Comparison of ENCODE assay signal across 8 cellular contexts in genomic region chr11:47269002-47269828, GRCh38. TPM values are rescaled to one million over a fixed set of nuclear protein-coding genes. Genes with fewer than 3 reads are reported as not detected.
DNase-seq lines count a peak whose midpoint lies in the region; ATAC-seq and TF ChIP-seq lines count a peak whose summit lies in the region.

No MANE protein-coding gene starts in this region.

- peak in 1 of 2 donors; percentile 2 for TF ChIP-seq POLR2A in tibial nerve (IDR thresholded peaks at IDR 0.05)

- H4K12ac ChIP-seq in trophoblast cell (ENCODE audit: low read depth, low read length), result peak overlapping the region; percentile 68

- peaks cover 67% of the 10 kb centered on the region for H3K4me1 Mint-ChIP-seq in activated naive CD8-positive, alpha-beta T cell treated with anti-CD3 and anti-CD28 coated beads, Interleukin-2, amount 50 U/mL, for 24 hours

- H3K27me3 ChIP-seq in cardiac muscle cell (no peaks in the 10 kb centered on the region), trophoblast cell (ENCODE audit: insufficient read depth, low read length) (no peaks in the 10 kb centered on the region), tibial nerve (no peaks in the 10 kb centered on the region)

- peak overlapping the region; percentile 83 for H3K27ac ChIP-seq in cardiac muscle cell
- peak overlapping the region; percentile 95 for H3K27ac ChIP-seq in trophoblast cell (ENCODE audit: low read depth, low read length)
- peak overlapping the region; percentile 88 to 97 (median 90) for H3K27ac ChIP-seq in tibial nerve

- H3K4me2 ChIP-seq in trophoblast cell (ENCODE audit: low read length), result peak overlapping the region; percentile 76

- peak; percentile 59 for ATAC-seq in HG02759 (IDR thresholded peaks at IDR 0.05; ENCODE audit: unreplicated experiment)
- ATAC-seq in activated naive CD8-positive, alpha-beta T cell treated with anti-CD3 and anti-CD28 coated beads, Interleukin-2, amount 50 U/mL, for 24 hours, result peak; percentile 55

- H3K27me3 Mint-ChIP-seq in activated naive CD8-positive, alpha-beta T cell treated with anti-CD3 and anti-CD28 coated beads, Interleukin-2, amount 50 U/mL, for 24 hours, result no peaks in the 10 kb centered on the region

- H4K8ac ChIP-seq in trophoblast cell (ENCODE audit: low read depth, low read length), result peak overlapping the region; percentile 97

- peak overlapping the region; percentile 86 for H3K4me3 Mint-ChIP-seq in activated naive CD8-positive, alpha-beta T cell treated with anti-CD3 and anti-CD28 coated beads, Interleukin-2, amount 50 U/mL, for 24 hours

- H3K4ac ChIP-seq in trophoblast cell (ENCODE audit: low read depth, low read length), result peak overlapping the region; percentile 87

- H2AK5ac ChIP-seq in trophoblast cell (ENCODE audit: low read length), result peak overlapping the region; percentile 6

- peak overlapping the region; percentile 82 for H2BK12ac ChIP-seq in trophoblast cell (ENCODE audit: low read length)

- H3K4me3 ChIP-seq in GM12864 (ENCODE audit: low read depth, low read length), result peak overlapping the region; percentile 64
- peak overlapping the region; percentile 55 for H3K4me3 ChIP-seq in cardiac muscle cell
- H3K4me3 ChIP-seq in trophoblast cell (ENCODE audit: low read depth, low read length), result peak overlapping the region; percentile 86
- peak overlapping the region; percentile 50 to 83 (median 64) for H3K4me3 ChIP-seq in tibial nerve

- TF ChIP-seq CTCF in GM12864 (IDR thresholded peaks at IDR 0.05; ENCODE audit: low read depth, low read length, missing control alignments), result no peak
- peak; percentile 17 for TF ChIP-seq CTCF in cardiac muscle cell (IDR thresholded peaks at IDR 0.05; ENCODE audit: low read depth, low read length)
- peak in 2 of 5 experiments; percentile 36 to 44 for TF ChIP-seq CTCF in tibial nerve (IDR thresholded peaks at IDR 0.05)

- H3K36me3 ChIP-seq in cardiac muscle cell, result no peaks in the 10 kb centered on the region
- no peaks in the 10 kb centered on the region for H3K36me3 ChIP-seq in trophoblast cell (ENCODE audit: control insufficient read depth in 1 of 2, insufficient read depth in 2 of 2, low read length in 2 of 2)
- H3K36me3 ChIP-seq in tibial nerve, result peaks cover 0 to 16% (median 0%) of the 10 kb centered on the region in 3 donors

- peak; percentile 65 for DNase-seq in GM12864 (ENCODE audit: low read depth)
- DNase-seq in NCI-H1105 treated with DMSO at 0.1 percent for 48 hours (lab: John Stamatoyannopoulos, UW), result peak; percentile 89
- DNase-seq in SW 1271 (lab: John Stamatoyannopoulos, UW), result peak; percentile 65 to 84
- peak; percentile 85 for DNase-seq in activated naive CD8-positive, alpha-beta T cell treated with anti-CD3 and anti-CD28 coated beads, Interleukin-2, amount 50 U/mL, for 24 hours
- DNase-seq in cardiac muscle cell (ENCODE audit: low read depth in 1 of 2, low spot score in 1 of 2), result peak; percentile 93 to 94
- peak; percentile 67 to 80 for DNase-seq in trophoblast cell
- DNase-seq in tibial nerve (ENCODE audit: low spot score in 2 of 2), result peak; percentile 77 to 80

- WGBS in trophoblast cell (ENCODE audit: extremely low coverage, insufficient coverage, insufficient read length), result no CpG with 5 or more reads among the region's 52 CpGs
- 0 to 1% methylated on average over 19 to 26 of the region's 52 CpGs for WGBS in tibial nerve, 2 donors

- peak overlapping the region; percentile 86 for H2AFZ ChIP-seq in trophoblast cell (ENCODE audit: insufficient read depth, low read length, poor library complexity)

- H3K36me3 Mint-ChIP-seq in activated naive CD8-positive, alpha-beta T cell treated with anti-CD3 and anti-CD28 coated beads, Interleukin-2, amount 50 U/mL, for 24 hours (ENCODE audit: low read depth), result peaks cover 9% of the 10 kb centered on the region

- peak overlapping the region; percentile 84 for H2BK120ac ChIP-seq in trophoblast cell (ENCODE audit: insufficient read depth, low read length, poor library complexity)

- H3K9me3 ChIP-seq in cardiac muscle cell (ENCODE audit: low read depth) (no peaks in the 10 kb centered on the region), trophoblast cell (ENCODE audit: insufficient read depth, low read depth, low read length) (no peaks in the 10 kb centered on the region), tibial nerve (no peaks in the 10 kb centered on the region)

- H3K9ac ChIP-seq in trophoblast cell (ENCODE audit: low read length), result peak overlapping the region; percentile 85

- peak in 1 of 2 donors; percentile 73 for TF ChIP-seq EP300 in tibial nerve (IDR thresholded peaks at IDR 0.05)

- no peak overlapping the region for H3K23ac ChIP-seq in trophoblast cell (ENCODE audit: low read length)

- peaks cover 34% of the 10 kb centered on the region for H3K4me1 ChIP-seq in cardiac muscle cell (ENCODE audit: low read depth)
- peaks cover 15 to 25% of the 10 kb centered on the region in 2 experiments for H3K4me1 ChIP-seq in trophoblast cell (ENCODE audit: control insufficient read depth in 1 of 2, insufficient read depth in 2 of 2, low read length in 2 of 2)
- H3K4me1 ChIP-seq in tibial nerve, result peaks cover 0 to 60% (median 23%) of the 10 kb centered on the region in 4 donors

- peak overlapping the region; percentile 85 for H3K14ac ChIP-seq in trophoblast cell (ENCODE audit: low read length)

- H3K79me2 ChIP-seq in trophoblast cell (ENCODE audit: control insufficient read depth, insufficient read depth, low read length, poor library complexity), result peaks cover 5% of the 10 kb centered on the region

- peak overlapping the region; percentile 94 for H4K91ac ChIP-seq in trophoblast cell (ENCODE audit: low read depth, low read length)

- H3K79me1 ChIP-seq in trophoblast cell (ENCODE audit: low read length), result peaks cover 19% of the 10 kb centered on the region

- no peaks in the 10 kb centered on the region for H3K9me3 Mint-ChIP-seq in activated naive CD8-positive, alpha-beta T cell treated with anti-CD3 and anti-CD28 coated beads, Interleukin-2, amount 50 U/mL, for 24 hours

- H3K18ac ChIP-seq in trophoblast cell (ENCODE audit: low read length), result peak overlapping the region; percentile 96

- peak overlapping the region; percentile 97 for H3K27ac Mint-ChIP-seq in activated naive CD8-positive, alpha-beta T cell treated with anti-CD3 and anti-CD28 coated beads, Interleukin-2, amount 50 U/mL, for 24 hours

- H2BK5ac ChIP-seq in trophoblast cell (ENCODE audit: low read depth, low read length, poor library complexity), result peak overlapping the region; percentile 99

RNA-seq across cellular contexts. Expression of gene MADD, which starts 0.7 kb away (rescaled TPM):
- total RNA-seq in cardiac muscle cell (62.5 and 103 TPM in 2 replicates), tibial nerve (10 to 100 TPM; 41.9 to 68.0 (median 52.2) TPM)
- 58.8 and 70.2 TPM in 2 replicates for polyA plus RNA-seq in cardiac muscle cell
- 16.4 and 17.0 TPM in 2 replicates for polyA plus RNA-seq in trophoblast cell (2013)

RNA-seq across cellular contexts. Expression of gene NR1H3, which starts 11.4 kb away (rescaled TPM):
- 21.4 and 31.6 TPM in 2 replicates for total RNA-seq in cardiac muscle cell
- polyA plus RNA-seq in cardiac muscle cell, result 16.2 and 30.6 TPM in 2 replicates
- 14.6 and 14.7 TPM in 2 replicates for polyA plus RNA-seq in trophoblast cell (2013)
- 100 to 1,000 TPM in 3 of 4 donors, 10 to 100 TPM in 1; 92.7 to 218 (median 124) TPM for total RNA-seq in tibial nerve

RNA-seq across cellular contexts. Expression of gene ACP2, which starts 20.6 kb away (rescaled TPM):
- total RNA-seq in cardiac muscle cell (87.7 and 94.0 TPM in 2 replicates), tibial nerve (10 to 100 TPM; 38.5 to 88.1 (median 58.8) TPM)
- polyA plus RNA-seq in cardiac muscle cell, result 67.1 and 67.5 TPM in 2 replicates
- polyA plus RNA-seq in trophoblast cell (2013), result 21.9 and 23.1 TPM in 2 replicates

RNA-seq across cellular contexts. Expression of gene DDB2, which starts 54.4 kb away (rescaled TPM):
- total RNA-seq in cardiac muscle cell (45.1 and 79.4 TPM in 2 replicates), tibial nerve (10 to 100 TPM; 43.8 to 82.8 (median 52.4) TPM)
- polyA plus RNA-seq in cardiac muscle cell, result 40.5 and 65.2 TPM in 2 replicates
- 32.8 and 33.7 TPM in 2 replicates for polyA plus RNA-seq in trophoblast cell (2013)

Comparison
In these comparisons a context has a peak if more than half of its experiments do, and no peak if none do; other contexts are left out.
1. Peak in every context shown above with its lines: DNase-seq, ATAC-seq, H3K4me3 ChIP-seq and H3K27ac ChIP-seq.